ENCODE assay signal across 8 cellular contexts in the genomic region with DNA sequence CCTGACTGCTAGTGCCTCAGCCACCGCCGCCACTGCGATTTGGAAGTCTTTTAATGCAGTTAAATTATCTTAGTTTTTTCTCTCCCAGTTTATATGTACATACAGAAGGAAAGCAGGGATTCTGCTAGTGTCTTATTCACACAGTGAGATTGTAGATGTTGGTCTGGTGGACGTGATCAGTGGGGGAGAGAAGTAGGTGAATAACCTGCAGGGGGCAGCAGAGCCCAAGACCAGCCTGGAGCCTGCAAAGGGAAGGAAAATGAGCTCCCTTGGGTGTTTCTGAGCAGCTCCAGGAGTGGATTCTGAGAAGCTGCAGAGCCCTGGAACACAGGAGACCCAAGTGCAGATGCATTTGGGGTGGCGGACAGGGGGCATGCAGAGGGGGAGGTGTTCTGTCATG. TPM values are rescaled to one million over a fixed set of nuclear protein-coding genes. Genes with fewer than 3 reads are reported as not detected.
DNase-seq lines count a peak whose midpoint lies in the region; ATAC-seq lines count a peak whose summit lies in the region.

No MANE protein-coding gene starts in this region.

- peak overlapping the region; percentile 0 for H3K4me3 Mint-ChIP-seq in activated CD4-positive, alpha-beta T cell treated with anti-CD3 and anti-CD28 coated beads, Interleukin-2, amount 10 ng/mL, durations not matched to agents 7 days and 5 days

- POLR2A ChIA-PET in activated CD4-positive, alpha-beta T cell treated with anti-CD3 and anti-CD28 coated beads, Interleukin-2, amount 10 ng/mL, durations not matched to agents 7 days and 5 days (lab: Charles Lee): no interaction called here

- peak; percentile 50 for DNase-seq in EL
- peak; percentile 46 for DNase-seq in NCI-H1105 (lab: John Stamatoyannopoulos, UW)
- peak; percentile 72 for DNase-seq in activated CD4-positive, alpha-beta T cell treated with anti-CD3 and anti-CD28 coated beads, Interleukin-2, amount 10 ng/mL, durations not matched to agents 7 days and 5 days
- DNase-seq in ecto neural progenitor cell (ENCODE audit: low spot score): peak; percentile 54
- DNase-seq in medulla oblongata (ENCODE audit: extremely low spot score): peak; percentile 75
- peak; percentile 8 to 37 for DNase-seq in stimulated activated CD8-positive, alpha-beta memory T cell treated with anti-CD3 and anti-CD28 coated beads, Interleukin-2, amount 100 ng/mL, for 1 hour (ENCODE audit: low read depth in 2 of 2)

- CTCF ChIA-PET in activated CD4-positive, alpha-beta T cell treated with anti-CD3 and anti-CD28 coated beads, Interleukin-2, amount 10 ng/mL, durations not matched to agents 7 days and 5 days (lab: Charles Lee): interaction anchor here (0.6 to 3.3 kb wide), 12 partner anchors 8 to 169 kb away, joined by 3 to 18 read pairs (median 4); a partner anchor contains a TSS

- ATAC-seq in GM18498 (IDR thresholded peaks at IDR 0.05; ENCODE audit: unreplicated experiment): no peak
- ATAC-seq in GM21576 (IDR thresholded peaks at IDR 0.05; ENCODE audit: unreplicated experiment): no peak

- no peak overlapping the region for H3K27ac Mint-ChIP-seq in activated CD4-positive, alpha-beta T cell treated with anti-CD3 and anti-CD28 coated beads, Interleukin-2, amount 10 ng/mL, durations not matched to agents 7 days and 5 days

- H3K9me3 Mint-ChIP-seq in activated CD4-positive, alpha-beta T cell treated with anti-CD3 and anti-CD28 coated beads, Interleukin-2, amount 10 ng/mL, durations not matched to agents 7 days and 5 days: peaks cover 13% of the 10 kb centered on the region

- H3K27me3 Mint-ChIP-seq in activated CD4-positive, alpha-beta T cell treated with anti-CD3 and anti-CD28 coated beads, Interleukin-2, amount 10 ng/mL, durations not matched to agents 7 days and 5 days: no peaks in the 10 kb centered on the region

- H3K4me1 Mint-ChIP-seq in activated CD4-positive, alpha-beta T cell treated with anti-CD3 and anti-CD28 coated beads, Interleukin-2, amount 10 ng/mL, durations not matched to agents 7 days and 5 days: peaks cover 22% of the 10 kb centered on the region

- peaks cover 9% of the 10 kb centered on the region for H3K36me3 Mint-ChIP-seq in activated CD4-positive, alpha-beta T cell treated with anti-CD3 and anti-CD28 coated beads, Interleukin-2, amount 10 ng/mL, durations not matched to agents 7 days and 5 days (ENCODE audit: low read depth)

RNA-seq across cellular contexts. Expression of a gene that starts 26.3 kb away (rescaled TPM):
- total RNA-seq in activated CD4-positive, alpha-beta T cell treated with anti-CD3 and anti-CD28 coated beads, Interleukin-2, amount 10 ng/mL, durations not matched to agents 7 days and 5 days: 1 to 10 TPM; 3.5 to 3.6 TPM

RNA-seq across cellular contexts. Expression of a gene that starts 38.0 kb away (rescaled TPM):
- under 1 TPM; 0.12 to 0.52 TPM for total RNA-seq in activated CD4-positive, alpha-beta T cell treated with anti-CD3 and anti-CD28 coated beads, Interleukin-2, amount 10 ng/mL, durations not matched to agents 7 days and 5 days

RNA-seq across cellular contexts. Expression of a gene that starts 49.3 kb away (rescaled TPM):
- 1 to 10 TPM; 3.7 to 4.2 TPM for total RNA-seq in activated CD4-positive, alpha-beta T cell treated with anti-CD3 and anti-CD28 coated beads, Interleukin-2, amount 10 ng/mL, durations not matched to agents 7 days and 5 days

RNA-seq across cellular contexts. Expression of a gene that starts 55.3 kb away (rescaled TPM):
- under 1 TPM; 0.10 to 0.33 TPM for total RNA-seq in activated CD4-positive, alpha-beta T cell treated with anti-CD3 and anti-CD28 coated beads, Interleukin-2, amount 10 ng/mL, durations not matched to agents 7 days and 5 days

Comparison
In these comparisons a context has a peak if more than half of its experiments do, and no peak if none do; other contexts are left out.
1. DNase-seq: peak in every context shown above with its lines; median percentile 75 in medulla oblongata; 72 in activated CD4-positive, alpha-beta T cell treated with anti-CD3 and anti-CD28 coated beads, Interleukin-2, amount 10 ng/mL, durations not matched to agents 7 days and 5 days; 54 in ecto neural progenitor cell; 50 in EL; 46 in NCI-H1105; 22 in stimulated activated CD8-positive, alpha-beta memory T cell treated with anti-CD3 and anti-CD28 coated beads, Interleukin-2, amount 100 ng/mL, for 1 hour.